ENCODE assay signal across 20 cellular contexts in the genomic region with DNA sequence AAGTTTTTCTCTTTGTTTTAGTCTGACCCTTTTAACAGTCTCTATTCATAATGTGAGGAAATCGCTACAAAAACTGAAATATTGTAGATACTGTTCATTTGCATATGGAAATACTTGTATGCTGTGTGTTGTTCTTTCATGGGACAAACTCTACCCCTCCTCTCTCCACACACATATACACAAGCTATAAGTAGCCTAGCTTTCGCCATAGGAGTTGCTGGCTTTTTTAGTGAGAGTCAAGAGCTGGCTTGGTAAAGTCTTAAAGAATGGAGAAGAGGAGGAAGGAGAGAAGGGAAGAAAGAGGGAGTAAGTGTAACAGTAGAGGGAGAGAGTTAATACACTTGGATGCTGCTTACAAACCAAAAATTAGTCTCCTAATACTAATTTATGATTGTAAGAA.
DNase-seq lines count a peak whose midpoint lies in the region; ATAC-seq, FAIRE-seq and TF ChIP-seq lines count a peak whose summit lies in the region.
"Had no signal": no experiment of that assay in that cellular context is flagged by ENCODE, and none has a peak within 500 bp of the region (broad histone marks: within the 10 kb centered on the region; RNA-seq: fewer than 3 reads in every experiment).

No MANE protein-coding gene starts in this region.

- intact Hi-C loops in colonic mucosa (cut with DNase I): no loop called here

- no peak for ATAC-seq in GM18909 (IDR thresholded peaks at IDR 0.05; ENCODE audit: poor library complexity, unreplicated experiment)
- no peak for ATAC-seq in activated naive CD8-positive, alpha-beta T cell treated with anti-CD3 and anti-CD28 coated beads, Interleukin-2, amount 50 U/mL, for 24 hours
- ATAC-seq: HCT116 had no signal

- no peak overlapping the region for H3K4me3 ChIP-seq in colonic mucosa

- H3K9me3 ChIP-seq in colonic mucosa: no peaks in the 10 kb centered on the region
- H3K9me3 ChIP-seq: BE2C, Caco-2 had no signal

- no peak overlapping the region for H3K9ac ChIP-seq in colonic mucosa (ENCODE audit: low read depth in 2 of 2, low read length in 2 of 2)

- no peaks in the 10 kb centered on the region for H3K9me3 Mint-ChIP-seq in activated naive CD8-positive, alpha-beta T cell treated with anti-CD3 and anti-CD28 coated beads, Interleukin-2, amount 50 U/mL, for 24 hours
- H3K9me3 Mint-ChIP-seq: CD4-positive, alpha-beta T cell; HFFc6 had no signal

- no peaks in the 10 kb centered on the region for H3K27me3 ChIP-seq in colonic mucosa
- H3K27me3 ChIP-seq: BE2C had no signal

- FAIRE-seq in GM19239 (lab: Jason Lieb, UNC): peak; percentile 72
- FAIRE-seq: D721Med, HTR-8/SVneo had no signal

- peak; percentile 52 for TF ChIP-seq POLR2A in Raji (IDR thresholded peaks at IDR 0.05; ENCODE audit: insufficient read depth, low read depth, low read length)

- no peak for DNase-seq in GM19239 (ENCODE audit: insufficient read length, low spot score)
- peak; percentile 50 to 76 for DNase-seq in NCI-H526 (lab: John Stamatoyannopoulos, UW)
- no peak for DNase-seq in colonic mucosa
- no peak for DNase-seq in activated naive CD8-positive, alpha-beta T cell treated with anti-CD3 and anti-CD28 coated beads, Interleukin-2, amount 50 U/mL, for 24 hours
- DNase-seq: ACHN; BE2C; C1 segment of cervical spinal cord; Caco-2; CD4-positive, alpha-beta T cell; GDM1; GOT3; H7; HFFc6; KBM-7 had no signal

- H3K36me3 ChIP-seq in colonic mucosa: no peaks in the 10 kb centered on the region
- H3K36me3 ChIP-seq: BE2C had no signal

- H3K4me1 ChIP-seq in colonic mucosa: no peaks in the 10 kb centered on the region
- H3K4me1 ChIP-seq: BE2C, Caco-2 had no signal

- TF ChIP-seq CTCF in colonic mucosa (IDR thresholded peaks at IDR 0.05): no peak

- H3K4me3 Mint-ChIP-seq in activated naive CD8-positive, alpha-beta T cell treated with anti-CD3 and anti-CD28 coated beads, Interleukin-2, amount 50 U/mL, for 24 hours: no peak overlapping the region
- H3K4me3 Mint-ChIP-seq: CD4-positive, alpha-beta T cell; HFFc6 had no signal

- peaks cover 5% of the 10 kb centered on the region for H3K36me3 Mint-ChIP-seq in activated naive CD8-positive, alpha-beta T cell treated with anti-CD3 and anti-CD28 coated beads, Interleukin-2, amount 50 U/mL, for 24 hours (ENCODE audit: low read depth)

- H3K27ac ChIP-seq in colonic mucosa: no peak overlapping the region

- H3K27ac Mint-ChIP-seq in activated naive CD8-positive, alpha-beta T cell treated with anti-CD3 and anti-CD28 coated beads, Interleukin-2, amount 50 U/mL, for 24 hours: no peak overlapping the region
- H3K27ac Mint-ChIP-seq: CD4-positive, alpha-beta T cell; HFFc6; IgD-negative memory B cell had no signal

- H3K27me3 Mint-ChIP-seq in activated naive CD8-positive, alpha-beta T cell treated with anti-CD3 and anti-CD28 coated beads, Interleukin-2, amount 50 U/mL, for 24 hours: no peaks in the 10 kb centered on the region
- H3K27me3 Mint-ChIP-seq: CD4-positive, alpha-beta T cell; IgD-negative memory B cell had no signal

- H3K4me1 Mint-ChIP-seq in activated naive CD8-positive, alpha-beta T cell treated with anti-CD3 and anti-CD28 coated beads, Interleukin-2, amount 50 U/mL, for 24 hours: no peaks in the 10 kb centered on the region

Comparison
In these comparisons a context has a peak if more than half of its experiments do, and no peak if none do; other contexts are left out.
1. DNase-seq: peak in NCI-H526 (2 of 2); none in GM19239 (single experiment), colonic mucosa (single experiment) and activated naive CD8-positive, alpha-beta T cell treated with anti-CD3 and anti-CD28 coated beads, Interleukin-2, amount 50 U/mL, for 24 hours (single experiment).